In genomic region chr14:23186913-23187654, GRCh38 we compare ENCODE assay signal across 9 cellular contexts. TPM values are rescaled to one million over a fixed set of nuclear protein-coding genes. Genes with fewer than 3 reads are reported as not detected.
DNase-seq lines count a peak whose midpoint lies in the region; ATAC-seq and TF ChIP-seq lines count a peak whose summit lies in the region.
"Had no signal": no experiment of that assay in that cellular context is flagged by ENCODE, and none has a peak within 500 bp of the region (broad histone marks: within the 10 kb centered on the region; RNA-seq: fewer than 3 reads in every experiment).

No MANE protein-coding gene starts in this region.

- H3K27me3 Mint-ChIP-seq in naive thymus-derived CD8-positive, alpha-beta T cell, result peaks cover 0 to 4% (median 1%) of the 10 kb centered on the region in 5 donors

- peak overlapping the region in 1 of 10 donors; percentile 72 for H3K27ac Mint-ChIP-seq in naive thymus-derived CD8-positive, alpha-beta T cell
- H3K27ac Mint-ChIP-seq: activated T-cell treated with anti-CD3 and anti-CD28 coated beads, Interleukin-2, amount 50 U/mL, for 72 hours had no signal

- H3K4me3 Mint-ChIP-seq in naive thymus-derived CD8-positive, alpha-beta T cell, result peak overlapping the region in 1 of 10 donors; percentile 39
- H3K4me3 Mint-ChIP-seq: activated T-cell treated with anti-CD3 and anti-CD28 coated beads, Interleukin-2, amount 50 U/mL, for 72 hours had no signal

- H3K9me3 Mint-ChIP-seq in naive thymus-derived CD8-positive, alpha-beta T cell, result no peaks in the 10 kb centered on the region
- H3K9me3 Mint-ChIP-seq: activated T-cell treated with anti-CD3 and anti-CD28 coated beads, Interleukin-2, amount 50 U/mL, for 72 hours had no signal

- H3K4me1 Mint-ChIP-seq in naive thymus-derived CD8-positive, alpha-beta T cell, result peaks cover 0 to 12% (median 3%) of the 10 kb centered on the region in 4 donors

- TF ChIP-seq POLR2A in erythroblast (IDR thresholded peaks at IDR 0.05; ENCODE audit: low read length), result no peak

- DNase-seq in SKM-1 treated with dmso at 0.1 percent for 144 hours (lab: John Stamatoyannopoulos, UW; ENCODE audit: unreplicated experiment) (peak; percentile 18), SKM-1 (lab: John Stamatoyannopoulos, UW; ENCODE audit: unreplicated experiment) (no peak), LoVo (ENCODE audit: low spot score) (peak; percentile 70), SK-N-DZ (ENCODE audit: low spot score) (peak; percentile 58), erythroblast (lab: John Stamatoyannopoulos, UW) (peak; percentile 48 to 65)
- peak in 7 of 10 donors; percentile 16 to 65 (median 43) for DNase-seq in naive thymus-derived CD8-positive, alpha-beta T cell

- POLR2A ChIA-PET in naive thymus-derived CD8-positive, alpha-beta T cell (lab: Charles Lee), result interaction anchor here (0.6 to 5.2 kb wide), 5 partner anchors 14 to 197 kb away, joined by 4 to 41 read pairs (median 4); partner anchors contain the start of genes ACIN1, C14orf119 and CEBPE

- H3K36me3 Mint-ChIP-seq in naive thymus-derived CD8-positive, alpha-beta T cell, result no peaks in the 10 kb centered on the region

- peak; percentile 35 to 59 for ATAC-seq in naive thymus-derived CD8-positive, alpha-beta T cell
- ATAC-seq in GM18519 (IDR thresholded peaks at IDR 0.05; ENCODE audit: low FRiP score, unreplicated experiment) (no peak), HG03460 (IDR thresholded peaks at IDR 0.05; ENCODE audit: unreplicated experiment) (no peak)

RNA-seq across cellular contexts. Expression of gene SLC7A8, which starts 3.6 kb away (rescaled TPM):
- 0.63 TPM in 1 of 2 replicates, not detected in the other for polyA plus RNA-seq in SK-N-DZ (2014; cell fraction: cytosol; rRNA removed)
- not detected in 2 replicates for polyA plus RNA-seq in SK-N-DZ (2014; cell fraction: nucleus; rRNA removed)
- total RNA-seq in naive thymus-derived CD8-positive, alpha-beta T cell, result 1 to 10 TPM; 7.2 to 7.9 TPM
- polyA plus RNA-seq in naive thymus-derived CD8-positive, alpha-beta T cell, result 10 to 100 TPM in 2 of 3 donors, 1 to 10 TPM in 1; 4.0 to 12.8 (median 10.9) TPM

RNA-seq across cellular contexts. Expression of gene RNF212B, which starts 50.7 kb away (rescaled TPM):
- polyA plus RNA-seq in SK-N-DZ (2014; cell fraction: cytosol; rRNA removed), result not detected in 2 replicates
- not detected in 2 replicates for polyA plus RNA-seq in SK-N-DZ (2014; cell fraction: nucleus; rRNA removed)
- total RNA-seq in naive thymus-derived CD8-positive, alpha-beta T cell, result not detected
- not detected for polyA plus RNA-seq in naive thymus-derived CD8-positive, alpha-beta T cell
- total RNA-seq: activated T-cell treated with anti-CD3 and anti-CD28 coated beads, Interleukin-2, amount 50 U/mL, for 72 hours had no signal

Comparison
In these comparisons a context has a peak if more than half of its experiments do, and no peak if none do; other contexts are left out.
1. ATAC-seq: peak in naive thymus-derived CD8-positive, alpha-beta T cell (2 of 2); none in GM18519 (single experiment) and HG03460 (single experiment).